1 cellular context compared by ENCODE assay signal in the genomic region with DNA sequence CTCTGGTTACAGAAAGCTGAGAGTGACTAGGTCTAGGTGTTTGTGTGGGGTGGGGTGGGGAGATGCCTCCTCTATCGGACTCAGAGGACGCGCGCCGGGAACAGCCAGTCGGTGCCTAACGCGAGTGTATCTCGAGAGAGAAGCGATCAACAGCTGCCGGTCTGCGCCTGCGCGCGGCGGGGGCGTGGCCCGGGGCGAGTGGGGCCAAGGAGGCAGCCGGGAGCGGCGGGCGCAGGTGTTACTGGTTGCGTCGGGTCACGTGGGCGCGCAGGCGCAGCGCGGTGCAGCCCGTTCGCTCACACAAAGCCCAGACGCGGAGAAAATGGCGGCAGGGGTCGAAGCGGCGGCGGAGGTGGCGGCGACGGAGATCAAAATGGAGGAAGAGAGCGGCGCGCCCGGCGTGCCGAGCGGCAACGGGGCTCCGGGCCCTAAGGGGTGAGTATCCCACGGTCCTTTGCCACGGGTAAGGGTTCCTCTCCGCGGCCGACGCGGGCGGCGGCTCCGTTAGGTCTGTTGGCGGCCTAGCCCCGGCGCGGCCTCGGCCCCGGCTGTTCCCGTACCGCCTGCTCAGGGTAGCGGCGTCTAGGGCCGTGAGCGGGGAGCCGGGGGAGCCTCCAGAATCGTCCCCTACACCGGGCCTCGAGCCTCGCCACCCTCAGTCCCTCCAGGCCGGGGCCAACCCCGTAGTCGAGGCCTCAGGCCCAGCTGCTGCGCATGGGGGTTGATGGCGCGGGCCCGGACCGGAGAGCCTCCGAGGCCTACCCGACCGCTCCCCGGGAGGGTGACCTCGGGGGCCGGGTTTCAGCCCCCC.
TF ChIP-seq lines count a peak whose summit lies in the region.

A gene with protein sequence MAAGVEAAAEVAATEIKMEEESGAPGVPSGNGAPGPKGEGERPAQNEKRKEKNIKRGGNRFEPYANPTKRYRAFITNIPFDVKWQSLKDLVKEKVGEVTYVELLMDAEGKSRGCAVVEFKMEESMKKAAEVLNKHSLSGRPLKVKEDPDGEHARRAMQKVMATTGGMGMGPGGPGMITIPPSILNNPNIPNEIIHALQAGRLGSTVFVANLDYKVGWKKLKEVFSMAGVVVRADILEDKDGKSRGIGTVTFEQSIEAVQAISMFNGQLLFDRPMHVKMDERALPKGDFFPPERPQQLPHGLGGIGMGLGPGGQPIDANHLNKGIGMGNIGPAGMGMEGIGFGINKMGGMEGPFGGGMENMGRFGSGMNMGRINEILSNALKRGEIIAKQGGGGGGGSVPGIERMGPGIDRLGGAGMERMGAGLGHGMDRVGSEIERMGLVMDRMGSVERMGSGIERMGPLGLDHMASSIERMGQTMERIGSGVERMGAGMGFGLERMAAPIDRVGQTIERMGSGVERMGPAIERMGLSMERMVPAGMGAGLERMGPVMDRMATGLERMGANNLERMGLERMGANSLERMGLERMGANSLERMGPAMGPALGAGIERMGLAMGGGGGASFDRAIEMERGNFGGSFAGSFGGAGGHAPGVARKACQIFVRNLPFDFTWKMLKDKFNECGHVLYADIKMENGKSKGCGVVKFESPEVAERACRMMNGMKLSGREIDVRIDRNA (plus strand): TSS at position 299 of the 811 bp plus-strand sequence. CDS start 24 bp downstream, at position 323.

TF ChIP-seq in GM12878, 131 proteins besides CTCF, POLR2A, EP300 and RAD21 (continued from another document):
- TF ChIP-seq, protein P1, sequence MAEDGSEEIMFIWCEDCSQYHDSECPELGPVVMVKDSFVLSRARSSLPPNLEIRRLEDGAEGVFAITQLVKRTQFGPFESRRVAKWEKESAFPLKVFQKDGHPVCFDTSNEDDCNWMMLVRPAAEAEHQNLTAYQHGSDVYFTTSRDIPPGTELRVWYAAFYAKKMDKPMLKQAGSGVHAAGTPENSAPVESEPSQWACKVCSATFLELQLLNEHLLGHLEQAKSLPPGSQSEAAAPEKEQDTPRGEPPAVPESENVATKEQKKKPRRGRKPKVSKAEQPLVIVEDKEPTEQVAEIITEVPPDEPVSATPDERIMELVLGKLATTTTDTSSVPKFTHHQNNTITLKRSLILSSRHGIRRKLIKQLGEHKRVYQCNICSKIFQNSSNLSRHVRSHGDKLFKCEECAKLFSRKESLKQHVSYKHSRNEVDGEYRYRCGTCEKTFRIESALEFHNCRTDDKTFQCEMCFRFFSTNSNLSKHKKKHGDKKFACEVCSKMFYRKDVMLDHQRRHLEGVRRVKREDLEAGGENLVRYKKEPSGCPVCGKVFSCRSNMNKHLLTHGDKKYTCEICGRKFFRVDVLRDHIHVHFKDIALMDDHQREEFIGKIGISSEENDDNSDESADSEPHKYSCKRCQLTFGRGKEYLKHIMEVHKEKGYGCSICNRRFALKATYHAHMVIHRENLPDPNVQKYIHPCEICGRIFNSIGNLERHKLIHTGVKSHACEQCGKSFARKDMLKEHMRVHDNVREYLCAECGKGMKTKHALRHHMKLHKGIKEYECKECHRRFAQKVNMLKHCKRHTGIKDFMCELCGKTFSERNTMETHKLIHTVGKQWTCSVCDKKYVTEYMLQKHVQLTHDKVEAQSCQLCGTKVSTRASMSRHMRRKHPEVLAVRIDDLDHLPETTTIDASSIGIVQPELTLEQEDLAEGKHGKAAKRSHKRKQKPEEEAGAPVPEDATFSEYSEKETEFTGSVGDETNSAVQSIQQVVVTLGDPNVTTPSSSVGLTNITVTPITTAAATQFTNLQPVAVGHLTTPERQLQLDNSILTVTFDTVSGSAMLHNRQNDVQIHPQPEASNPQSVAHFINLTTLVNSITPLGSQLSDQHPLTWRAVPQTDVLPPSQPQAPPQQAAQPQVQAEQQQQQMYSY (CRISPR knock-in tag; IDR thresholded peaks at IDR 0.05): no peak
